13 cellular contexts compared by ENCODE assay signal in the genomic region with DNA sequence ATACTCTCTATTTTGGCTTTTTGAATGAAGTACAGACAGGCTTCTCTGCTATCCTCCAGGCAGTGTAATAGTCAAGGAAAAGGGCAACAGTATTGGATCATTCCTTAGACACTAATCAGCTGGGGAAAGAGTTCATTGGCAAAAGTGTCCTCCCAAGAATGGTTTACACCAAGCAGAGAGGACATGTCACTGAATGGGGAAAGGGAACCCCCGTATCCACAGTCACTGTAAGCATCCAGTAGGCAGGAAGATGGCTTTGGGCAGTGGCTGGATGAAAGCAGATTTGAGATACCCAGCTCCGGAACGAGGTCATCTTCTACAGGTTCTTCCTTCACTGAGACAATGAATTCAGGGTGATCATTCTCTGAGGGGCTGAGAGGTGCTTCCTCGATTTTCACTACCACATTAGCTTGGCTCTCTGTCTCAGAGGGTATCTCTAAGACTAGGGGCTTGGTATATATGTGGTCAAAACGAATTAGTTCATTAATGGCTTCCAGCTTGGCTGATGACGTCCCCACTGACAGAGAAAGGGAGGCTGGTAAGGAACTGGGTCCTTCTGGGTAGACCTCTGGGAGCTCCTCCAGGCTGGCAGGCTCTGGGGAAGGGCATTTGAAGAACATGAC. TPM values are rescaled to one million over a fixed set of nuclear protein-coding genes. Genes with fewer than 3 reads are reported as not detected.
A peak's percentile ranks its signal among the peaks of the same experiment; 100 is the strongest.
DNase-seq lines count a peak whose midpoint lies in the region; ATAC-seq and TF ChIP-seq lines count a peak whose summit lies in the region.
"Had no signal": no experiment of that assay in that cellular context is flagged by ENCODE, and none has a peak within 500 bp of the region (broad histone marks: within the 10 kb centered on the region; RNA-seq: fewer than 3 reads in every experiment).

No MANE protein-coding gene starts in this region.

- peaks cover 61% of the 10 kb centered on the region for H3K79me2 ChIP-seq in PC-9 (ENCODE audit: low read depth)

- no peaks in the 10 kb centered on the region for H3K9me3 Mint-ChIP-seq in activated T-cell treated with anti-CD3 and anti-CD28 coated beads, Interleukin-2, amount 50 U/mL, for 24 hours
- no peaks in the 10 kb centered on the region for H3K9me3 Mint-ChIP-seq in endothelial cell (ENCODE audit: unreplicated experiment)
- H3K9me3 Mint-ChIP-seq in stimulated activated memory B cell treated with anti-CD40 and anti-IgM and Interleukin-4, amounts not matched to agents 10 μg/mL and 1 μg/mL and 100 μg/mL, for 72 hours, result no peaks in the 10 kb centered on the region

- TF ChIP-seq CTCF in PC-9 (conservative IDR thresholded peaks at IDR 0.05) (no peak), endothelial cell (IDR thresholded peaks at IDR 0.05; ENCODE audit: unreplicated experiment) (no peak), foreskin keratinocyte (conservative IDR thresholded peaks at IDR 0.05) (no peak), GM13976 (IDR thresholded peaks at IDR 0.05; ENCODE audit: borderline replicate concordance, control extremely low read depth, extremely low read depth, insufficient read depth, missing control alignments) (no peak)

- peaks cover 80% of the 10 kb centered on the region for H3K36me3 Mint-ChIP-seq in activated T-cell treated with anti-CD3 and anti-CD28 coated beads, Interleukin-2, amount 50 U/mL, for 24 hours (ENCODE audit: low read depth)
- H3K36me3 Mint-ChIP-seq in endothelial cell (ENCODE audit: low read depth, unreplicated experiment), result peaks cover 27% of the 10 kb centered on the region
- peaks cover 51% of the 10 kb centered on the region for H3K36me3 Mint-ChIP-seq in stimulated activated memory B cell treated with anti-CD40 and anti-IgM and Interleukin-4, amounts not matched to agents 10 μg/mL and 1 μg/mL and 100 μg/mL, for 72 hours

- CTCF ChIA-PET in PC-9 (lab: Charles Lee), result no interaction called here

- no peak overlapping the region for H3K4me3 ChIP-seq in PC-9

- H3K27ac Mint-ChIP-seq in activated T-cell treated with anti-CD3 and anti-CD28 coated beads, Interleukin-2, amount 50 U/mL, for 24 hours, result peak overlapping the region; percentile 85
- peak overlapping the region; percentile 67 for H3K27ac Mint-ChIP-seq in endothelial cell (ENCODE audit: unreplicated experiment)
- peak overlapping the region; percentile 44 for H3K27ac Mint-ChIP-seq in stimulated activated memory B cell treated with anti-CD40 and anti-IgM and Interleukin-4, amounts not matched to agents 10 μg/mL and 1 μg/mL and 100 μg/mL, for 72 hours

- POLR2A ChIA-PET in PC-9 (lab: Charles Lee; ENCODE audit: unreplicated experiment), result no interaction called here

- no peaks in the 10 kb centered on the region for H3K27me3 ChIP-seq in PC-9 (ENCODE audit: insufficient read depth, low read depth)
- no peaks in the 10 kb centered on the region for H3K27me3 ChIP-seq in foreskin keratinocyte

- H3K4me1 Mint-ChIP-seq in activated T-cell treated with anti-CD3 and anti-CD28 coated beads, Interleukin-2, amount 50 U/mL, for 24 hours (ENCODE audit: low read depth), result peaks cover 78% of the 10 kb centered on the region
- peaks cover 22% of the 10 kb centered on the region for H3K4me1 Mint-ChIP-seq in endothelial cell (ENCODE audit: unreplicated experiment)
- H3K4me1 Mint-ChIP-seq in stimulated activated memory B cell treated with anti-CD40 and anti-IgM and Interleukin-4, amounts not matched to agents 10 μg/mL and 1 μg/mL and 100 μg/mL, for 72 hours, result peaks cover 78% of the 10 kb centered on the region

- H3K4me1 ChIP-seq in PC-9 (replicated peaks; ENCODE audit: insufficient read depth) (peaks cover 22% of the 10 kb centered on the region), foreskin keratinocyte (no peaks in the 10 kb centered on the region)

- H3K4me3 Mint-ChIP-seq in activated T-cell treated with anti-CD3 and anti-CD28 coated beads, Interleukin-2, amount 50 U/mL, for 24 hours, result peak overlapping the region; percentile 1
- no peak overlapping the region for H3K4me3 Mint-ChIP-seq in endothelial cell (ENCODE audit: unreplicated experiment)
- no peak overlapping the region for H3K4me3 Mint-ChIP-seq in stimulated activated memory B cell treated with anti-CD40 and anti-IgM and Interleukin-4, amounts not matched to agents 10 μg/mL and 1 μg/mL and 100 μg/mL, for 72 hours

- H3K36me3 ChIP-seq in PC-9 (ENCODE audit: low read depth), result peaks cover 60% of the 10 kb centered on the region

- ATAC-seq in stimulated activated memory B cell treated with anti-CD40 and anti-IgM and Interleukin-4, amounts not matched to agents 10 μg/mL and 1 μg/mL and 100 μg/mL, for 72 hours, result no peak
- ATAC-seq in foreskin keratinocyte, result no peak
- ATAC-seq: PC-3 had no signal

- no TSS peak for BruUV-seq in PC-9 (replicated peaks; lab: Mats Ljungman, UMichigan)

- H3K27ac ChIP-seq in PC-9 (peak overlapping the region; percentile 9; the same call in 1 of the 2 replicates), foreskin keratinocyte (no peak overlapping the region)

- H3K4me2 ChIP-seq in PC-9, result peak overlapping the region; percentile 12; the same call in 1 of the 2 replicates

- intact Hi-C loops in PC-9 (cut with micrococcal nuclease; ENCODE audit: unreplicated experiment), result no loop called here

- H3K9me3 ChIP-seq in PC-9 (ENCODE audit: insufficient read depth, low read depth), result no peaks in the 10 kb centered on the region

- H3K27me3 Mint-ChIP-seq in activated T-cell treated with anti-CD3 and anti-CD28 coated beads, Interleukin-2, amount 50 U/mL, for 24 hours, result no peaks in the 10 kb centered on the region
- peaks cover 4% of the 10 kb centered on the region for H3K27me3 Mint-ChIP-seq in endothelial cell (ENCODE audit: unreplicated experiment)
- no peaks in the 10 kb centered on the region for H3K27me3 Mint-ChIP-seq in stimulated activated memory B cell treated with anti-CD40 and anti-IgM and Interleukin-4, amounts not matched to agents 10 μg/mL and 1 μg/mL and 100 μg/mL, for 72 hours

- H3K9me2 ChIP-seq in PC-9 (ENCODE audit: insufficient read depth), result no peaks in the 10 kb centered on the region

- peaks cover 56% of the 10 kb centered on the region for H4K20me1 ChIP-seq in PC-9 (ENCODE audit: insufficient read depth)

- no peak overlapping the region for H2AFZ ChIP-seq in PC-9

- DNase-seq in activated T-cell treated with anti-CD3 and anti-CD28 coated beads, Interleukin-2, amount 50 U/mL, for 24 hours, result no peak
- no peak for DNase-seq in activated T-cell treated with anti-CD3 and anti-CD28 coated beads for 4 hours
- no peak for DNase-seq in PC-9
- DNase-seq in endothelial cell (ENCODE audit: low spot score), result no peak
- no peak for DNase-seq in foreskin keratinocyte
- DNase-seq in GM13976 (ENCODE audit: low spot score), result no peak
- no peak for DNase-seq in NCI-H748 (lab: John Stamatoyannopoulos, UW; ENCODE audit: unreplicated experiment)
- DNase-seq: EL; MV-4-11; PC-3; stimulated activated CD4-positive, alpha-beta T cell treated with anti-CD3 and anti-CD28 coated beads, Interleukin-15, amount 100 ng/mL, for 24 hours; trophoblast cell had no signal

- peaks cover 93% of the 10 kb centered on the region for H3F3A ChIP-seq in PC-9 (ENCODE audit: insufficient read depth, low read depth)

- in situ Hi-C loops in GM13976 (cut with MboI; ENCODE audit: low sequenced_read_pairs, unreplicated experiment), result no loop called here

RNA-seq across cellular contexts. Expression of gene XBP1, which starts 5.2 kb away (rescaled TPM):
- 35.2 and 47.7 TPM in 2 replicates for total RNA-seq in PC-9 (2021)
- 71.3 TPM for total RNA-seq in endothelial cell (ENCODE audit: unreplicated experiment)
- 107 and 139 TPM in 2 replicates for total RNA-seq in foreskin keratinocyte
- polyA plus RNA-seq in foreskin keratinocyte, result 88.5 and 106 TPM in 2 replicates

RNA-seq across cellular contexts. Expression of gene CCDC117, which starts 22.7 kb away (rescaled TPM):
- total RNA-seq in PC-9 (2021) (11.4 and 12.3 TPM in 2 replicates), endothelial cell (ENCODE audit: unreplicated experiment) (21.9 TPM), foreskin keratinocyte (12.6 and 15.4 TPM in 2 replicates)
- polyA plus RNA-seq in foreskin keratinocyte, result 4.5 and 6.2 TPM in 2 replicates

RNA-seq across cellular contexts. Expression of gene HSCB, which starts 53.3 kb away (rescaled TPM):
- total RNA-seq in PC-9 (2021) (8.3 and 10.0 TPM in 2 replicates), endothelial cell (ENCODE audit: unreplicated experiment) (16.6 TPM), foreskin keratinocyte (9.3 and 12.0 TPM in 2 replicates)
- 13.8 and 14.4 TPM in 2 replicates for polyA plus RNA-seq in foreskin keratinocyte

RNA-seq across cellular contexts. Expression of gene CHEK2, which starts 53.6 kb away (rescaled TPM):
- total RNA-seq in PC-9 (2021) (27.2 and 32.8 TPM in 2 replicates), endothelial cell (ENCODE audit: unreplicated experiment) (11.2 TPM), foreskin keratinocyte (22.4 and 22.5 TPM in 2 replicates)
- polyA plus RNA-seq in foreskin keratinocyte, result 20.4 and 25.2 TPM in 2 replicates
